1 cellular context compared by ENCODE assay signal in the genomic region with DNA sequence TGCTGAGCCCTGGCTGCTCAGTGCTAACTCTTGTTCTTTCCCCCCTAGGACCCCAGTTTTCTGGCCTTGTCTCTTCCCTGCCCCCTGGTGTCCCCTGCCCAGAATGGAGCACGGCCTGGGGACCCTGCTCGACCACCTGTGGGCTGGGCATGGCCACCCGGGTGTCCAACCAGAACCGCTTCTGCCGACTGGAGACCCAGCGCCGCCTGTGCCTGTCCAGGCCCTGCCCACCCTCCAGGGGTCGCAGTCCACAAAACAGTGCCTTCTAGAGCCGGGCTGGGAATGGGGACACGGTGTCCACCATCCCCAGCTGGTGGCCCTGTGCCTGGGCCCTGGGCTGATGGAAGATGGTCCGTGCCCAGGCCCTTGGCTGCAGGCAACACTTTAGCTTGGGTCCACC.
TF ChIP-seq lines count a peak whose summit lies in the region.

No MANE protein-coding gene starts in this region.

TF ChIP-seq in HepG2, 621 proteins besides CTCF, POLR2A, EP300 and RAD21 (continued from another document):
- TF ChIP-seq, protein P1, sequence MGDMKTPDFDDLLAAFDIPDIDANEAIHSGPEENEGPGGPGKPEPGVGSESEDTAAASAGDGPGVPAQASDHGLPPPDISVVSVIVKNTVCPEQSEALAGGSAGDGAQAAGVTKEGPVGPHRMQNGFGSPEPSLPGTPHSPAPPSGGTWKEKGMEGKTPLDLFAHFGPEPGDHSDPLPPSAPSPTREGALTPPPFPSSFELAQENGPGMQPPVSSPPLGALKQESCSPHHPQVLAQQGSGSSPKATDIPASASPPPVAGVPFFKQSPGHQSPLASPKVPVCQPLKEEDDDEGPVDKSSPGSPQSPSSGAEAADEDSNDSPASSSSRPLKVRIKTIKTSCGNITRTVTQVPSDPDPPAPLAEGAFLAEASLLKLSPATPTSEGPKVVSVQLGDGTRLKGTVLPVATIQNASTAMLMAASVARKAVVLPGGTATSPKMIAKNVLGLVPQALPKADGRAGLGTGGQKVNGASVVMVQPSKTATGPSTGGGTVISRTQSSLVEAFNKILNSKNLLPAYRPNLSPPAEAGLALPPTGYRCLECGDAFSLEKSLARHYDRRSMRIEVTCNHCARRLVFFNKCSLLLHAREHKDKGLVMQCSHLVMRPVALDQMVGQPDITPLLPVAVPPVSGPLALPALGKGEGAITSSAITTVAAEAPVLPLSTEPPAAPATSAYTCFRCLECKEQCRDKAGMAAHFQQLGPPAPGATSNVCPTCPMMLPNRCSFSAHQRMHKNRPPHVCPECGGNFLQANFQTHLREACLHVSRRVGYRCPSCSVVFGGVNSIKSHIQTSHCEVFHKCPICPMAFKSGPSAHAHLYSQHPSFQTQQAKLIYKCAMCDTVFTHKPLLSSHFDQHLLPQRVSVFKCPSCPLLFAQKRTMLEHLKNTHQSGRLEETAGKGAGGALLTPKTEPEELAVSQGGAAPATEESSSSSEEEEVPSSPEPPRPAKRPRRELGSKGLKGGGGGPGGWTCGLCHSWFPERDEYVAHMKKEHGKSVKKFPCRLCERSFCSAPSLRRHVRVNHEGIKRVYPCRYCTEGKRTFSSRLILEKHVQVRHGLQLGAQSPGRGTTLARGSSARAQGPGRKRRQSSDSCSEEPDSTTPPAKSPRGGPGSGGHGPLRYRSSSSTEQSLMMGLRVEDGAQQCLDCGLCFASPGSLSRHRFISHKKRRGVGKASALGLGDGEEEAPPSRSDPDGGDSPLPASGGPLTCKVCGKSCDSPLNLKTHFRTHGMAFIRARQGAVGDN (CRISPR knock-in tag; IDR thresholded peaks at IDR 0.05), result no peak; the same call in none of the 2 replicates
